In the genomic region with DNA sequence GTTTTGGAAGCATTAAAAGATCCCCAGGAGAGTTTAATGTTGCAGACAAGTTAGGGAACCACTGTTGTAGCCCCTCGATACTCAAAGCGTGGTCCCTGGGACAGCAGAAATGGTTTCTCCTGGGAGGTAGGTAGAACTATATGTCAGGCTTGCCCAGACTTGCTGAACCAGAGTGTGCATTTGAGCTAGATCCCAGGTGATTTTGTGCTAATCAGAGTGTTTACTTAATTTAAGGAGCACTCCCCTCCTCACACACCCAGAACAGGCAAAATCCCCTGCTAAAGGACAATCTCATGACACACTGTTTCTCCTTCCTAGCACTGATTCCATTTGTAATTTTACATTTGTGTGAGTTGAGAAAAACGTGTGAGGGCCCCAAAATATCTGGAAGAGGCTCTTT, we compare ENCODE assay signal across 19 cellular contexts. TPM values are rescaled to one million over a fixed set of nuclear protein-coding genes. Genes with fewer than 3 reads are reported as not detected.
DNase-seq lines count a peak whose midpoint lies in the region; ATAC-seq and TF ChIP-seq lines count a peak whose summit lies in the region.
"Had no signal": no experiment of that assay in that cellular context is flagged by ENCODE, and none has a peak within 500 bp of the region (broad histone marks: within the 10 kb centered on the region; RNA-seq: fewer than 3 reads in every experiment).

No MANE protein-coding gene starts in this region.

- H3K4me3 ChIP-seq in ascending aorta (peak overlapping the region in 1 of 2 donors; percentile 20), esophagus squamous epithelium (no peak overlapping the region), thoracic aorta (no peak overlapping the region)

- H3K36me3 ChIP-seq in ascending aorta (peaks cover 24 to 86% of the 10 kb centered on the region in 2 donors), esophagus squamous epithelium (peaks cover 0 to 16% (median 0%) of the 10 kb centered on the region in 3 donors), thoracic aorta (peaks cover 20% of the 10 kb centered on the region)

- H3K27me3 ChIP-seq in ascending aorta (no peaks in the 10 kb centered on the region), esophagus squamous epithelium (no peaks in the 10 kb centered on the region), thoracic aorta (replicated peaks; ENCODE audit: insufficient read depth) (no peaks in the 10 kb centered on the region)

- H3K4me1 ChIP-seq in ascending aorta (peaks cover 17 to 92% of the 10 kb centered on the region in 2 donors), esophagus squamous epithelium (peaks cover 9 to 84% (median 51%) of the 10 kb centered on the region in 3 donors), thoracic aorta (ENCODE audit: control insufficient read depth in 1 of 2, low read depth in 2 of 2) (peaks cover 80 to 99% of the 10 kb centered on the region in 2 donors)

- 47 to 64% methylated on average over 3 of the region's 3 CpGs for WGBS in esophagus squamous epithelium, 2 donors

- ATAC-seq in thoracic aorta (ENCODE audit: insufficient number of reproducible peaks, low FRiP score, low read depth) (no peak), HG02610 (IDR thresholded peaks at IDR 0.05; ENCODE audit: unreplicated experiment) (no peak), HG03521 (IDR thresholded peaks at IDR 0.05; ENCODE audit: unreplicated experiment) (no peak)
- ATAC-seq: SK-N-SH treated with all-trans-retinoic acid at 6 μM for 48 hours had no signal

- H3K27ac ChIP-seq in ascending aorta (peak overlapping the region; percentile 72 to 79), esophagus squamous epithelium (peak overlapping the region in 3 of 4 donors; percentile 20 to 75 (median 55)), thoracic aorta (peak overlapping the region; percentile 15 to 63)
- H3K27ac ChIP-seq: 22Rv1, C4-2B had no signal

- DNase-seq in NCI-H1105 treated with DMSO at 0.1 percent for 48 hours (lab: John Stamatoyannopoulos, UW): peak; percentile 12
- DNase-seq in NCI-H1105 (lab: John Stamatoyannopoulos, UW): no peak
- no peak for DNase-seq in ascending aorta (ENCODE audit: low spot score in 2 of 2)
- no peak for DNase-seq in esophagus squamous epithelium (lab: John Stamatoyannopoulos, UW)
- DNase-seq in thoracic aorta (ENCODE audit: low spot score): no peak
- DNase-seq in DMS79 (lab: John Stamatoyannopoulos, UW): no peak
- DNase-seq: AML-193, DMS79 treated with DMSO at 0.1 percent for 48 hours, KBM-7, NCI-H1930, NCI-H446 treated with DMSO at 0.1 percent for 48 hours, NCI-H82, RPMI8226, SIG-M5 had no signal

- TF ChIP-seq CTCF in ascending aorta (IDR thresholded peaks at IDR 0.05): no peak
- TF ChIP-seq CTCF in esophagus squamous epithelium (IDR thresholded peaks at IDR 0.05): no peak
- no peak for TF ChIP-seq CTCF in thoracic aorta (IDR thresholded peaks at IDR 0.05)

- TF ChIP-seq POLR2A in esophagus squamous epithelium (IDR thresholded peaks at IDR 0.05): no peak

- intact Hi-C loops in ascending aorta (cut with DNase I): no loop called here
- intact Hi-C loops in esophagus squamous epithelium (cut with DNase I): no loop called here

- no peaks in the 10 kb centered on the region for H3K9me3 ChIP-seq in ascending aorta
- no peaks in the 10 kb centered on the region for H3K9me3 ChIP-seq in esophagus squamous epithelium
- no peaks in the 10 kb centered on the region for H3K9me3 ChIP-seq in thoracic aorta

RNA-seq across cellular contexts. Expression of gene LMCD1, which starts 24.3 kb away (rescaled TPM):
- total RNA-seq in ascending aorta (634 TPM), esophagus squamous epithelium (10 to 100 TPM; 23.3 to 52.8 (median 34.8) TPM), thoracic aorta (100 to 1,000 TPM; 813 to 852 TPM)

Comparison
In these comparisons a context has a peak if more than half of its experiments do, and no peak if none do; other contexts are left out.
1. RNA of gene LMCD1, which starts 24.3 kb away (total RNA-seq): 813 to 852 TPM in thoracic aorta and 634 TPM in ascending aorta (single experiment); 23.3 to 52.8 TPM in esophagus squamous epithelium; every median in the first group is over 10 times any median in the second.
2. Peak in every context shown above with its lines, with median percentiles within 50 percentile points of each other: H3K27ac ChIP-seq.